Comparison of ENCODE assay signal across 8 cellular contexts in genomic region chr7:105876091-105876963, GRCh38. TPM values are rescaled to one million over a fixed set of nuclear protein-coding genes. Genes with fewer than 3 reads are reported as not detected.
DNase-seq lines count a peak whose midpoint lies in the region; ATAC-seq and TF ChIP-seq lines count a peak whose summit lies in the region.

Gene ATXN7L1, minus strand, starts transcription at chr7:105876599. Its CDS starts 41 bp downstream, at chr7:105876558.

- peak; percentile 96 for ATAC-seq in GM21381 (IDR thresholded peaks at IDR 0.05; ENCODE audit: unreplicated experiment)

- peaks cover 0 to 6% (median 0%) of the 10 kb centered on the region in 7 donors for H3K9me3 Mint-ChIP-seq in CD14-positive monocyte

- TF ChIP-seq EP300 in Ishikawa (IDR thresholded peaks at IDR 0.05; ENCODE audit: borderline replicate concordance), result no peak

- H3K4me3 Mint-ChIP-seq in CD14-positive monocyte, result peak within 1 kb of the TSS; percentile 96 to 100

- DNase-seq in CD14-positive monocyte (ENCODE audit: low spot score) (peak; percentile 95), OCI-M1 (lab: John Stamatoyannopoulos, UW) (peak; percentile 90), activated T-cell treated with anti-CD3 and anti-CD28 coated beads for 24 hours (ENCODE audit: low read depth) (peak; percentile 85), epithelial cell of prostate (ENCODE audit: low read depth, low spot score) (peak; percentile 87)
- DNase-seq in stimulated activated CD8-positive, alpha-beta memory T cell treated with anti-CD3 and anti-CD28 coated beads, Interleukin-2, amount 100 ng/mL, for 1 hour (ENCODE audit: low read depth in 2 of 2), result peak; percentile 76 to 87

- peak within 1 kb of the TSS; percentile 91 for H3K4me3 ChIP-seq in mononuclear cell (ENCODE audit: low read length)

- TF ChIP-seq RAD21 in Ishikawa (IDR thresholded peaks at IDR 0.05; ENCODE audit: low read depth), result no peak; the same call in 1 of the 2 replicates

- H3K9me3 ChIP-seq in mononuclear cell (ENCODE audit: low read depth, low read length), result no peaks in the 10 kb centered on the region

- peak within 1 kb of the TSS; percentile 95 to 98 (median 97) for H3K27ac Mint-ChIP-seq in CD14-positive monocyte

- TF ChIP-seq CTCF in CD14-positive monocyte (IDR thresholded peaks at IDR 0.05), result peak; percentile 52

- peaks cover 34% of the 10 kb centered on the region for H3K4me1 Mint-ChIP-seq in CD14-positive monocyte

- peaks cover 11 to 18% of the 10 kb centered on the region in 2 donors for H3K36me3 Mint-ChIP-seq in CD14-positive monocyte

- intact Hi-C loops in CD14-positive monocyte (cut with micrococcal nuclease), result loop anchor here (5.0 to 10.0 kb wide), 5 partner anchors 69 to 1688 kb away; partner anchors contain the start of genes COG5 (in 1 of the 2) and DUS4L (in 1 of the 2)

- peaks cover 41% of the 10 kb centered on the region for H3K4me1 ChIP-seq in mononuclear cell (ENCODE audit: insufficient read depth, low read length)

- H3K27ac ChIP-seq in epithelial cell of prostate, result peak within 1 kb of the TSS; percentile 65

- peaks cover 18% of the 10 kb centered on the region for H3K27me3 ChIP-seq in mononuclear cell (ENCODE audit: insufficient read depth, low read length)

- H3K27me3 Mint-ChIP-seq in CD14-positive monocyte (ENCODE audit: low read depth in 3 of 3), result peaks cover 22 to 29% (median 26%) of the 10 kb centered on the region in 3 donors

TF ChIP-seq in Ishikawa, 13 proteins besides CTCF, POLR2A, EP300 and RAD21:
- TF ChIP-seq MAX (IDR thresholded peaks at IDR 0.05), result peak; percentile 52
- TF ChIP-seq REST (IDR thresholded peaks at IDR 0.05; ENCODE audit: low read depth), result no peak
- TF ChIP-seq ZBTB7A (IDR thresholded peaks at IDR 0.05; ENCODE audit: low read depth), result no peak
- peak; percentile 88 for TF ChIP-seq YY1 (IDR thresholded peaks at IDR 0.05; ENCODE audit: low read depth)
- TF ChIP-seq CREB1 (IDR thresholded peaks at IDR 0.05; ENCODE audit: low read depth), result peak; percentile 55; the same call in 1 of the 2 replicates
- TF ChIP-seq TAF1 (IDR thresholded peaks at IDR 0.05; ENCODE audit: low read depth), result peak; percentile 82
TF ChIP-seq in Ishikawa: peak in this region for 4.

RNA-seq across cellular contexts. Expression of gene ATXN7L1, which starts in this region (rescaled TPM):
- polyA plus RNA-seq in CD14-positive monocyte, result 10 to 100 TPM in 1 of 2 donors, 1 to 10 TPM in 1; 4.5 to 11.2 TPM
- total RNA-seq in mononuclear cell, result 7.1 TPM

Comparison
In these comparisons a context has a peak if more than half of its experiments do, and no peak if none do; other contexts are left out.
1. Peak in every context shown above with its lines: DNase-seq, ATAC-seq, H3K4me3 ChIP-seq and H3K27ac ChIP-seq.